ENCODE assay signal across 26 cellular contexts in the genomic region with DNA sequence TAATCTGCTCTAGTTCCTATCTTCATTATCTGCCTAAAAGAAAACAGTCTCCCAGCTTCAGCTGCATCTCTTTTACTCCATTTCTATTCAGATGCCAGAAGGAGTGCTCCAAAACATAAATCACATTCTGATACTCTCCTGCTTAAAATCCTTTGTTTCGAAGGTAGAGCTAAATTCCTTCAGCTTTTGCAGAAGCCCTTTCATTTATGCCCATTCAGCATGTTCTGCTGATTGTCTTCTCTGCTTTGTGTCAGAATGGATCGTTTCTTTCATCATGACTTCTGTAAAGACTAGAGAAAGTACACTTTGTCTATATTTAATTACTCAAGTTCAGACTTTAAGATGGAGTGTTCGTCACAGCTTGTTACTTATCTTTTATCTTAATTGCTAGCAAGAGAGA.
"Had no signal": no experiment of that assay in that cellular context is flagged by ENCODE, and none has a peak within 500 bp of the region (broad histone marks: within the 10 kb centered on the region; RNA-seq: fewer than 3 reads in every experiment).

No MANE protein-coding gene starts in this region.

- H3K4me3 ChIP-seq: coronary artery, esophagus squamous epithelium, heart right ventricle, lower lobe of right lung, prostate gland, right atrium auricular region, sigmoid colon, spleen, thyroid gland had no signal

- H3K27ac Mint-ChIP-seq: effector memory CD8-positive, alpha-beta T cell; memory B cell; naive B cell; natural killer cell treated with Interleukin-12 subunit alpha and Interleukin-12 subunit beta and Interleukin-15 and Interleukin-18, amount 100 ng/mL, for 72 hours had no signal

- H3K4me1 ChIP-seq: esophagus squamous epithelium, heart right ventricle, lower lobe of right lung, prostate gland, right atrium auricular region, sigmoid colon, spleen, thyroid gland had no signal

- H3K27ac ChIP-seq: coronary artery, esophagus squamous epithelium, heart right ventricle, lower lobe of right lung, prostate gland, right atrium auricular region, sigmoid colon, spleen, thyroid gland had no signal

- H3K4me3 Mint-ChIP-seq: effector memory CD8-positive, alpha-beta T cell; memory B cell; naive B cell; natural killer cell treated with Interleukin-12 subunit alpha and Interleukin-12 subunit beta and Interleukin-15 and Interleukin-18, amount 100 ng/mL, for 72 hours; stimulated activated naive CD8-positive, alpha-beta T cell treated with anti-CD3 and anti-CD28 coated beads, Interleukin-15, amount 100 ng/mL, for 72 hours had no signal

- H3K9me3 ChIP-seq: esophagus squamous epithelium, prostate gland, right atrium auricular region, sigmoid colon, spleen, thyroid gland had no signal

- H3K27me3 Mint-ChIP-seq: effector memory CD8-positive, alpha-beta T cell; memory B cell; naive B cell; natural killer cell treated with Interleukin-12 subunit alpha and Interleukin-12 subunit beta and Interleukin-15 and Interleukin-18, amount 100 ng/mL, for 72 hours; stimulated activated naive CD8-positive, alpha-beta T cell treated with anti-CD3 and anti-CD28 coated beads, Interleukin-15, amount 100 ng/mL, for 72 hours had no signal

- H3K4me1 Mint-ChIP-seq: memory B cell; naive B cell; stimulated activated naive CD8-positive, alpha-beta T cell treated with anti-CD3 and anti-CD28 coated beads, Interleukin-15, amount 100 ng/mL, for 72 hours had no signal

- H3K27me3 ChIP-seq: esophagus squamous epithelium, heart right ventricle, right atrium auricular region, sigmoid colon, spleen, thyroid gland had no signal

- ATAC-seq: effector memory CD8-positive, alpha-beta T cell; heart right ventricle; left ventricle myocardium superior; lower lobe of right lung; natural killer cell treated with Interleukin-12 subunit alpha and Interleukin-12 subunit beta and Interleukin-15 and Interleukin-18, amount 100 ng/mL, for 72 hours; stimulated activated naive CD8-positive, alpha-beta T cell treated with anti-CD3 and anti-CD28 coated beads, Interleukin-15, amount 100 ng/mL, for 72 hours had no signal

- H3K36me3 ChIP-seq: esophagus squamous epithelium, heart right ventricle, lower lobe of right lung, prostate gland, right atrium auricular region, sigmoid colon, spleen, thyroid gland had no signal

- DNase-seq: dermis blood vessel endothelial cell; effector memory CD8-positive, alpha-beta T cell; erythroblast; esophagus squamous epithelium; foreskin melanocyte; glutamatergic neuron; heart right ventricle; hypothalamus; left ventricle myocardium superior; lower lobe of right lung; naive B cell; nucleus accumbens; sigmoid colon; spleen; stimulated activated CD4-positive, alpha-beta T cell treated with anti-CD3 and anti-CD28 coated beads, Interleukin-2, amount 100 ng/mL, for 48 hours; stimulated activated CD8-positive, alpha-beta memory T cell treated with anti-CD3 and anti-CD28 coated beads, Interleukin-4, amount 100 ng/mL, for 48 hours; stimulated activated naive CD4-positive, alpha-beta T cell; stimulated activated naive CD8-positive, alpha-beta T cell treated with anti-CD3 and anti-CD28 coated beads, Interleukin-15, amount 100 ng/mL, for 72 hours; thyroid gland; trophoblast cell had no signal

- H3K9me3 Mint-ChIP-seq: memory B cell, naive B cell had no signal

- H3K36me3 Mint-ChIP-seq: memory B cell, naive B cell had no signal

- FAIRE-seq: keratinocyte had no signal
